10 cellular contexts compared by ENCODE assay signal in genomic region chr11:128624269-128625170, GRCh38. TPM values are rescaled to one million over a fixed set of nuclear protein-coding genes. Genes with fewer than 3 reads are reported as not detected.
DNase-seq lines count a peak whose midpoint lies in the region; ATAC-seq and TF ChIP-seq lines count a peak whose summit lies in the region.
"Had no signal": no experiment of that assay in that cellular context is flagged by ENCODE, and none has a peak within 500 bp of the region (broad histone marks: within the 10 kb centered on the region; RNA-seq: fewer than 3 reads in every experiment).

No MANE protein-coding gene starts in this region.

- H2BK12ac ChIP-seq in neuronal stem cell (ENCODE audit: low read length): no peak overlapping the region

- no peak overlapping the region for H2BK15ac ChIP-seq in neuronal stem cell (ENCODE audit: low read length)

- no peak overlapping the region for H3K14ac ChIP-seq in neuronal stem cell (ENCODE audit: low read length)

- H3K4me2 ChIP-seq in neuronal stem cell (ENCODE audit: insufficient read depth, low read length, poor library complexity, severe bottlenecking): no peak overlapping the region

- ATAC-seq in GM18511 (IDR thresholded peaks at IDR 0.05; ENCODE audit: unreplicated experiment) (peak; percentile 56), HG03025 (IDR thresholded peaks at IDR 0.05; ENCODE audit: low FRiP score, unreplicated experiment) (peak; percentile 40)
- ATAC-seq: HCT116 had no signal

- peaks cover 38% of the 10 kb centered on the region for H3K27me3 Mint-ChIP-seq in endodermal cell (ENCODE audit: insufficient read depth)

- TF ChIP-seq CTCF in endodermal cell (conservative IDR thresholded peaks at IDR 0.05) (no peak), suprapubic skin (IDR thresholded peaks at IDR 0.05) (no peak), RWPE1 (conservative IDR thresholded peaks at IDR 0.05; ENCODE audit: low read depth) (no peak)

- TF ChIP-seq POLR2A in suprapubic skin (IDR thresholded peaks at IDR 0.05): no peak

- H2AFZ ChIP-seq in neuronal stem cell (ENCODE audit: low read length): no peak overlapping the region

- H3K4me1 ChIP-seq in endodermal cell (ENCODE audit: control insufficient read depth, insufficient read depth, low read length) (peaks cover 4% of the 10 kb centered on the region), suprapubic skin (peaks cover 12% of the 10 kb centered on the region), neuronal stem cell (ENCODE audit: control insufficient read depth in 2 of 2, insufficient read depth in 1 of 2, low read depth in 1 of 2, low read length in 2 of 2) (peaks cover 2 to 10% of the 10 kb centered on the region in 2 donors)

- POLR2A ChIA-PET in RWPE1 (lab: Yijun Ruan, JAX; ENCODE audit: low non-redundant PET): no interaction called here

- H3K9me3 Mint-ChIP-seq in endodermal cell: no peaks in the 10 kb centered on the region
- H3K9me3 Mint-ChIP-seq: dendritic cell treated with granulocyte-macrophage colony-stimulating factor and Interleukin-4, amounts not matched to agents 40 ng/mL and 50 ng/mL, for 4 days had no signal

- TF ChIP-seq EP300 in suprapubic skin (IDR thresholded peaks at IDR 0.05): no peak

- no peak overlapping the region for H2BK120ac ChIP-seq in neuronal stem cell (ENCODE audit: low read depth, low read length)

- DNase-seq in T-helper 9 cell: peak; percentile 67
- DNase-seq in endodermal cell: peak; percentile 63
- DNase-seq in suprapubic skin (ENCODE audit: low spot score in 2 of 2): no peak
- no peak for DNase-seq in COLO829 (ENCODE audit: low spot score)
- no peak for DNase-seq in neuronal stem cell (ENCODE audit: low spot score)
- DNase-seq in RWPE1 (ENCODE audit: low spot score): no peak

- no peaks in the 10 kb centered on the region for H3K36me3 ChIP-seq in endodermal cell (ENCODE audit: control insufficient read depth, insufficient read depth, low read length)
- H3K36me3 ChIP-seq in suprapubic skin: no peaks in the 10 kb centered on the region
- no peaks in the 10 kb centered on the region for H3K36me3 ChIP-seq in neuronal stem cell (replicated peaks in 1 of 2; ENCODE audit: control insufficient read depth in 2 of 2, insufficient read depth in 2 of 2, low read length in 2 of 2)

- no peak overlapping the region for H3K4ac ChIP-seq in neuronal stem cell (ENCODE audit: low read length)

- no peak overlapping the region for H4K8ac ChIP-seq in neuronal stem cell (ENCODE audit: low read depth, low read length)

- no peak overlapping the region for H2BK5ac ChIP-seq in neuronal stem cell (ENCODE audit: low read length)

- no peak overlapping the region for H3K4me3 Mint-ChIP-seq in endodermal cell
- H3K4me3 Mint-ChIP-seq: dendritic cell treated with granulocyte-macrophage colony-stimulating factor and Interleukin-4, amounts not matched to agents 40 ng/mL and 50 ng/mL, for 4 days had no signal

- H3K18ac ChIP-seq in neuronal stem cell (ENCODE audit: low read length): no peak overlapping the region

- H2AK5ac ChIP-seq in neuronal stem cell (ENCODE audit: low read depth, low read length): no peak overlapping the region

- H3K79me1 ChIP-seq in neuronal stem cell (ENCODE audit: low read depth, low read length): no peaks in the 10 kb centered on the region

- CTCF ChIA-PET in RWPE1 (lab: Yijun Ruan, JAX): interaction anchor here (0.7 kb wide), 1 partner anchor 34 kb away, joined by 3 read pairs; no protein-coding TSS in a partner anchor

- peaks cover 19% of the 10 kb centered on the region for H3K27me3 ChIP-seq in endodermal cell (ENCODE audit: control insufficient read depth, insufficient read depth, low read length, poor library complexity, severe bottlenecking)
- no peaks in the 10 kb centered on the region for H3K27me3 ChIP-seq in suprapubic skin
- no peaks in the 10 kb centered on the region for H3K27me3 ChIP-seq in neuronal stem cell (ENCODE audit: control insufficient read depth in 3 of 3, insufficient read depth in 3 of 3, low read depth in 1 of 3, low read length in 3 of 3)

- H3K4me3 ChIP-seq in endodermal cell (ENCODE audit: low read length) (no peak overlapping the region), suprapubic skin (no peak overlapping the region), neuronal stem cell (ENCODE audit: low read length in 2 of 2) (no peak overlapping the region)

- no peak overlapping the region for H4K91ac ChIP-seq in neuronal stem cell (ENCODE audit: low read depth, low read length, poor library complexity)

- H3K9me3 ChIP-seq in endodermal cell (ENCODE audit: control insufficient read depth, low read length) (no peaks in the 10 kb centered on the region), suprapubic skin (no peaks in the 10 kb centered on the region), neuronal stem cell (replicated peaks in 1 of 2; ENCODE audit: control insufficient read depth in 2 of 2, insufficient read depth in 1 of 2, low read depth in 1 of 2, low read length in 2 of 2) (no peaks in the 10 kb centered on the region)

- no peak overlapping the region for H3K23ac ChIP-seq in neuronal stem cell (ENCODE audit: low read depth, low read length, poor library complexity)

- H3K9ac ChIP-seq in endodermal cell (ENCODE audit: extremely low read depth, low read length, poor library complexity, severe bottlenecking) (no peak overlapping the region), neuronal stem cell (ENCODE audit: low read depth, low read length, poor library complexity) (no peak overlapping the region)

- H3K27ac ChIP-seq in endodermal cell (ENCODE audit: low read depth, low read length): no peak overlapping the region
- H3K27ac ChIP-seq in suprapubic skin: no peak overlapping the region
- no peak overlapping the region for H3K27ac ChIP-seq in neuronal stem cell (replicated peaks; ENCODE audit: low read length)
- no peak overlapping the region for H3K27ac ChIP-seq in RWPE1

- peaks cover 42% of the 10 kb centered on the region for H3K4me1 Mint-ChIP-seq in endodermal cell

- H3K36me3 Mint-ChIP-seq in endodermal cell (ENCODE audit: low read depth): no peaks in the 10 kb centered on the region

- H3K27ac Mint-ChIP-seq in endodermal cell: no peak overlapping the region
- H3K27ac Mint-ChIP-seq: dendritic cell treated with granulocyte-macrophage colony-stimulating factor and Interleukin-4, amounts not matched to agents 40 ng/mL and 50 ng/mL, for 4 days had no signal

- WGBS in endodermal cell (ENCODE audit: insufficient coverage in 1 of 2, insufficient read length in 1 of 2), 2 experiments: 79 to 82% methylated on average over 4 to 18 of the region's 18 CpGs
- WGBS in suprapubic skin: 69% methylated on average over 18 of the region's 18 CpGs
- no CpG with 5 or more reads among the region's 18 CpGs for WGBS in neuronal stem cell (ENCODE audit: extremely low coverage in 2 of 2, insufficient read length in 2 of 2, insufficient replicate concordance in 1 of 2), 2 donors

RNA-seq across cellular contexts. Expression of gene ETS1, which starts 37.2 kb away (rescaled TPM):
- total RNA-seq in endodermal cell: 10 to 100 TPM; 34.3 to 36.4 TPM
- polyA plus RNA-seq in endodermal cell (2013, experiment 1 of 2): 24.1 TPM
- 23.3 TPM for polyA plus RNA-seq in endodermal cell (2013, experiment 2 of 2)
- total RNA-seq in suprapubic skin: 10 to 100 TPM; 21.7 to 42.6 (median 33.7) TPM
- 0.33 TPM for polyA plus RNA-seq in neuronal stem cell (2013, experiment 1 of 2)
- polyA plus RNA-seq in neuronal stem cell (2013, experiment 2 of 2): 0.37 TPM

Comparison
In these comparisons a context has a peak if more than half of its experiments do, and no peak if none do; other contexts are left out.
1. DNase-seq: peak in T-helper 9 cell (single experiment) and endodermal cell (single experiment); none in suprapubic skin (0 of 2), COLO829 (single experiment), neuronal stem cell (single experiment) and RWPE1 (single experiment).